In genomic region chr1:1615256-1616044, GRCh38 we compare ENCODE assay signal across 8 cellular contexts. TPM values are rescaled to one million over a fixed set of nuclear protein-coding genes. Genes with fewer than 3 reads are reported as not detected.
DNase-seq lines count a peak whose midpoint lies in the region; ATAC-seq, FAIRE-seq and TF ChIP-seq lines count a peak whose summit lies in the region.

TSS of gene MIB2 (plus strand) at chr1:1615500. CDS start at chr1:1623453, 7,953 bp downstream.

- DNase-seq in AG04449 (ENCODE audit: low read depth, low spot score) = peak; percentile 57
- peak; percentile 99 for DNase-seq in NCI-H2227 (lab: John Stamatoyannopoulos, UW; ENCODE audit: unreplicated experiment)
- DNase-seq in WERI-Rb-1 = peak; percentile 96
- DNase-seq in breast epithelium (ENCODE audit: low spot score in 2 of 2) = peak; percentile 93 to 95
- peak; percentile 97 for DNase-seq in small intestine

- TF ChIP-seq POLR2A in breast epithelium (IDR thresholded peaks at IDR 0.05) = peak; percentile 60

- intact Hi-C loops in breast epithelium (cut with DNase I; ENCODE audit: low total_unique reads) = no loop called here

- H3K4me3 ChIP-seq in AG04449 (ENCODE audit: low read depth, low read length) = peak within 1 kb of the TSS; percentile 99
- peak within 1 kb of the TSS; percentile 98 for H3K4me3 ChIP-seq in WERI-Rb-1 (ENCODE audit: low read depth, low read length)
- peak within 1 kb of the TSS; percentile 75 to 97 (median 96) for H3K4me3 ChIP-seq in breast epithelium
- H3K4me3 ChIP-seq in iPS-20b (ENCODE audit: low read length) = peak within 1 kb of the TSS; percentile 90
- peak within 1 kb of the TSS; percentile 88 to 95 for H3K4me3 ChIP-seq in small intestine (ENCODE audit: low read depth in 1 of 2, low read length in 2 of 2)

- H3K9ac ChIP-seq in iPS-20b (ENCODE audit: low read depth, low read length) = peak within 1 kb of the TSS; percentile 99

- no peak for TF ChIP-seq CTCF in AG04449 (IDR thresholded peaks at IDR 0.05; ENCODE audit: insufficient read depth, low read length, missing control alignments)
- no peak for TF ChIP-seq CTCF in WERI-Rb-1 (IDR thresholded peaks at IDR 0.05; ENCODE audit: low read depth, low read length)
- TF ChIP-seq CTCF in breast epithelium (IDR thresholded peaks at IDR 0.05) = no peak

- CTCF ChIA-PET in AG04449 (lab: Yijun Ruan, JAX) = no interaction called here

- POLR2A ChIA-PET in AG04449 (lab: Yijun Ruan, JAX) = interaction anchor here (0.6 to 1.6 kb wide), 10 partner anchors 9 to 104 kb away, joined by 3 to 5 read pairs (median 3); no protein-coding TSS in a partner anchor

- ATAC-seq in GM18870 (IDR thresholded peaks at IDR 0.05; ENCODE audit: unreplicated experiment) (peak; percentile 72), HG03108 (IDR thresholded peaks at IDR 0.05; ENCODE audit: unreplicated experiment) (peak; percentile 80)

- 0 to 1% (median 1%) methylated on average over 55 to 107 of the region's 107 CpGs for WGBS in small intestine, 3 donors

- H3K4me1 ChIP-seq in breast epithelium (peaks cover 14 to 19% of the 10 kb centered on the region in 2 donors), iPS-20b (ENCODE audit: insufficient read depth, low read length) (peaks cover 6% of the 10 kb centered on the region; the same call in 1 of the 2 replicates), small intestine (ENCODE audit: control insufficient read depth in 2 of 2, insufficient read depth in 1 of 2, low read depth in 1 of 2, low read length in 1 of 2) (peaks cover 0 to 5% of the 10 kb centered on the region in 2 donors)

- no peak for FAIRE-seq in small intestine (lab: Jason Lieb, UNC)

- H3K27me3 ChIP-seq in WERI-Rb-1 (ENCODE audit: insufficient read depth, low read depth, severe bottlenecking) (no peaks in the 10 kb centered on the region), breast epithelium (no peaks in the 10 kb centered on the region), iPS-20b (ENCODE audit: insufficient read depth, low read length) (no peaks in the 10 kb centered on the region), small intestine (ENCODE audit: control insufficient read depth in 2 of 2, insufficient read depth in 2 of 2, low read length in 2 of 2) (no peaks in the 10 kb centered on the region)

- peak within 1 kb of the TSS; percentile 99 for H3K27ac ChIP-seq in WERI-Rb-1
- peak within 1 kb of the TSS; percentile 96 to 100 for H3K27ac ChIP-seq in breast epithelium
- peak within 1 kb of the TSS; percentile 90 for H3K27ac ChIP-seq in iPS-20b (ENCODE audit: low read length)
- peak within 1 kb of the TSS; percentile 96 to 100 for H3K27ac ChIP-seq in small intestine (ENCODE audit: low read depth in 1 of 2, low read length in 1 of 2)

- H3K9me3 ChIP-seq in WERI-Rb-1 (ENCODE audit: severe bottlenecking) (no peaks in the 10 kb centered on the region), breast epithelium (no peaks in the 10 kb centered on the region), iPS-20b (ENCODE audit: insufficient read depth, low read depth, low read length) (no peaks in the 10 kb centered on the region), small intestine (ENCODE audit: control insufficient read depth, low read depth) (no peaks in the 10 kb centered on the region)

- peaks cover 28% of the 10 kb centered on the region for H3K36me3 ChIP-seq in WERI-Rb-1
- no peaks in the 10 kb centered on the region for H3K36me3 ChIP-seq in breast epithelium
- H3K36me3 ChIP-seq in iPS-20b (ENCODE audit: insufficient read depth, low read depth, low read length) = peaks cover 7% of the 10 kb centered on the region; the same call in 1 of the 2 replicates
- peaks cover 0 to 1% of the 10 kb centered on the region in 2 donors for H3K36me3 ChIP-seq in small intestine (ENCODE audit: control insufficient read depth in 2 of 2, insufficient read depth in 2 of 2, low read length in 2 of 2)

RNA-seq across cellular contexts. Expression of gene MIB2, which starts in this region (rescaled TPM):
- total RNA-seq in breast epithelium = 10 to 100 TPM; 32.0 to 69.5 (median 48.9) TPM
- 100 to 1,000 TPM in 2 of 3 donors, 10 to 100 TPM in 1; 53.3 to 213 (median 178) TPM for polyA plus RNA-seq in small intestine

Comparison
In these comparisons a context has a peak if more than half of its experiments do, and no peak if none do; other contexts are left out.
1. Peak in every context shown above with its lines: DNase-seq, ATAC-seq, H3K4me3 ChIP-seq and H3K27ac ChIP-seq.